25 cellular contexts compared by ENCODE assay signal in genomic region chr13:19955873-19956559, GRCh38. TPM values are rescaled to one million over a fixed set of nuclear protein-coding genes. Genes with fewer than 3 reads are reported as not detected.
DNase-seq lines count a peak whose midpoint lies in the region; ATAC-seq, FAIRE-seq and TF ChIP-seq lines count a peak whose summit lies in the region.
"Had no signal": no experiment of that assay in that cellular context is flagged by ENCODE, and none has a peak within 500 bp of the region (broad histone marks: within the 10 kb centered on the region; RNA-seq: fewer than 3 reads in every experiment).

No MANE protein-coding gene starts in this region.

- no peaks in the 10 kb centered on the region for H3K27me3 ChIP-seq in CD4-positive, alpha-beta T cell (ENCODE audit: control insufficient read depth, insufficient read depth, low read length)
- H3K27me3 ChIP-seq: BLaER1 treated with 17β-estradiol and CSF1 and Interleukin-3, amounts not matched to agents 10 nM and 100 nM had no signal

- TF ChIP-seq CTCF in CD4-positive, alpha-beta T cell (IDR thresholded peaks at IDR 0.05), result no peak
- TF ChIP-seq CTCF in HEK293 (tag by site-specific recombination; IDR thresholded peaks at IDR 0.05), result no peak
- no peak for TF ChIP-seq CTCF in kidney (IDR thresholded peaks at IDR 0.05; ENCODE audit: borderline replicate concordance, extremely low read depth, insufficient read depth)

- DNase-seq in CD4-positive, alpha-beta T cell, result no peak
- DNase-seq in NOMO-1 treated with dmso at 0.1 percent for 144 hours (lab: John Stamatoyannopoulos, UW; ENCODE audit: unreplicated experiment), result peak; percentile 16
- DNase-seq in kidney, result no peak
- no peak for DNase-seq in activated CD4-positive, CD25-positive, alpha-beta regulatory T cell treated with anti-CD3 and anti-CD28 coated beads, Interleukin-2, amount 50 U/mL, for 72 hours
- DNase-seq in DMS114 treated with DMSO at 0.1 percent for 48 hours (lab: John Stamatoyannopoulos, UW; ENCODE audit: unreplicated experiment), result no peak
- DNase-seq: AML-193; CD8-positive, alpha-beta T cell; DMS 273 treated with DMSO at 0.1 percent for 48 hours; DMS79 treated with DMSO at 0.1 percent for 48 hours; GM23248; H7; KBM-7; NCI-H1092; NCI-H1417 treated with DMSO at 0.1 percent for 48 hours; NCI-H1694 treated with DMSO at 0.1 percent for 48 hours; NCI-H2081; NCI-H2227 treated with DMSO at 0.1 percent for 48 hours; NCI-H526 treated with DMSO at 0.1 percent for 48 hours had no signal

- peak; percentile 21 for FAIRE-seq in islet of Langerhans (lab: Jason Lieb, UNC)
- FAIRE-seq in kidney (lab: Jason Lieb, UNC), result no peak
- FAIRE-seq: A549, GM12892, RCC 7860 had no signal

- no peak for ATAC-seq in CD4-positive, alpha-beta T cell (ENCODE audit: poor library complexity)
- ATAC-seq: A549; CD8-positive, alpha-beta T cell had no signal

- peaks cover 13% of the 10 kb centered on the region for H3K4me1 Mint-ChIP-seq in CD4-positive, alpha-beta T cell (ENCODE audit: low read depth)

- H3K9ac ChIP-seq in kidney (ENCODE audit: low read length in 2 of 2), result no peak overlapping the region
- H3K9ac ChIP-seq: BLaER1 treated with 17β-estradiol and CSF1 and Interleukin-3, amounts not matched to agents 10 nM and 100 nM; GM23248 had no signal

- H3K4me3 ChIP-seq in HEK293 (ENCODE audit: low read depth, low read length), result no peak overlapping the region
- no peak overlapping the region for H3K4me3 ChIP-seq in kidney (ENCODE audit: low read length in 2 of 2)
- H3K4me3 ChIP-seq: BLaER1 treated with 17β-estradiol and CSF1 and Interleukin-3, amounts not matched to agents 10 nM and 100 nM; GM23248 had no signal

- H3K9me3 Mint-ChIP-seq in CD4-positive, alpha-beta T cell, result no peaks in the 10 kb centered on the region
- H3K9me3 Mint-ChIP-seq: CD8-positive, alpha-beta T cell; T-helper 1 cell treated with Interleukin-12 subunit alpha and Interleukin-12 subunit beta and Interleukin-4 antibody, amounts not matched to agents 30 μg/mL and 1 μg/mL, for 36 hours had no signal

- H3K36me3 Mint-ChIP-seq in CD4-positive, alpha-beta T cell (ENCODE audit: low read depth), result peaks cover 23% of the 10 kb centered on the region

- no peak overlapping the region for H3K4me3 Mint-ChIP-seq in CD4-positive, alpha-beta T cell
- H3K4me3 Mint-ChIP-seq: CD8-positive, alpha-beta T cell had no signal

- no peak overlapping the region for H3K27ac ChIP-seq in CD4-positive, alpha-beta T cell (ENCODE audit: low read depth, low read length)
- no peak overlapping the region for H3K27ac ChIP-seq in HEK293 (ENCODE audit: extremely low read depth, low read depth, low read length)
- no peak overlapping the region for H3K27ac ChIP-seq in kidney (ENCODE audit: low read depth in 2 of 2, low read length in 2 of 2)
- H3K27ac ChIP-seq: A549; BLaER1 treated with 17β-estradiol and CSF1 and Interleukin-3, amounts not matched to agents 10 nM and 100 nM; GM23248 had no signal

- POLR2A ChIA-PET in CD4-positive, alpha-beta T cell (lab: Charles Lee), result interaction anchor here (0.9 to 2.7 kb wide), 3 partner anchors 93 to 174 kb away, joined by 3 to 45 read pairs (median 15); partner anchors contain the start of genes PSPC1 and ZMYM5
- POLR2A ChIA-PET in HEK293 (lab: Yijun Ruan, JAX), result no interaction called here

- intact Hi-C loops in CD4-positive, alpha-beta T cell (cut with DNase I, micrococcal nuclease), result loop anchor here in 1 of 2 experiments (5.0 to 10.0 kb wide), 3 partner anchors 324 to 1649 kb away; partner anchors contain the start of genes EEF1AKMT1, MICU2 and MPHOSPH8
- intact Hi-C loops in kidney (cut with DNase I), result no loop called here

- CTCF ChIA-PET in CD4-positive, alpha-beta T cell (lab: Charles Lee), result interaction anchor here (0.9 kb wide), 1 partner anchor 241 kb away, joined by 5 read pairs; no protein-coding TSS in a partner anchor
- CTCF ChIA-PET in HEK293 (lab: Yijun Ruan, JAX), result interaction anchor here (0.5 to 1.5 kb wide), 2 partner anchors 29 to 206 kb away, joined by 4 to 6 read pairs; no protein-coding TSS in a partner anchor

- H3K9me3 ChIP-seq in CD4-positive, alpha-beta T cell (ENCODE audit: control insufficient read depth, low read length), result no peaks in the 10 kb centered on the region
- H3K9me3 ChIP-seq in HEK293 (ENCODE audit: control insufficient read depth, insufficient read depth, low read depth, low read length), result no peaks in the 10 kb centered on the region
- no peaks in the 10 kb centered on the region for H3K9me3 ChIP-seq in kidney (ENCODE audit: control insufficient read depth in 1 of 2, low read length in 2 of 2)
- H3K9me3 ChIP-seq: A549 had no signal

- H3K4me1 ChIP-seq in HEK293 (ENCODE audit: control insufficient read depth, insufficient read depth, low read length), result no peaks in the 10 kb centered on the region
- peaks cover 7 to 11% of the 10 kb centered on the region in 2 donors for H3K4me1 ChIP-seq in kidney (ENCODE audit: control insufficient read depth in 1 of 2, insufficient read depth in 1 of 2, low read depth in 1 of 2, low read length in 2 of 2)

- H3K27ac Mint-ChIP-seq in CD4-positive, alpha-beta T cell, result peak overlapping the region; percentile 98
- H3K27ac Mint-ChIP-seq: CD8-positive, alpha-beta T cell; T-helper 1 cell treated with Interleukin-12 subunit alpha and Interleukin-12 subunit beta and Interleukin-4 antibody, amounts not matched to agents 30 μg/mL and 1 μg/mL, for 36 hours had no signal

- H3K27me3 Mint-ChIP-seq in CD4-positive, alpha-beta T cell, result no peaks in the 10 kb centered on the region

- H3K36me3 ChIP-seq in HEK293 (ENCODE audit: control insufficient read depth in 2 of 2, insufficient read depth in 1 of 2, low read length in 2 of 2) (peaks cover 0 to 8% of the 10 kb centered on the region in 2 experiments; a peak in 1 of 3 replicates), kidney (ENCODE audit: control insufficient read depth in 1 of 2, insufficient read depth in 2 of 2, low read length in 2 of 2) (peaks cover 0 to 3% of the 10 kb centered on the region in 2 donors)

TF ChIP-seq in HEK293, 187 proteins besides CTCF, POLR2A, EP300 and RAD21 (continues in another document):
- TF ChIP-seq, protein P1, sequence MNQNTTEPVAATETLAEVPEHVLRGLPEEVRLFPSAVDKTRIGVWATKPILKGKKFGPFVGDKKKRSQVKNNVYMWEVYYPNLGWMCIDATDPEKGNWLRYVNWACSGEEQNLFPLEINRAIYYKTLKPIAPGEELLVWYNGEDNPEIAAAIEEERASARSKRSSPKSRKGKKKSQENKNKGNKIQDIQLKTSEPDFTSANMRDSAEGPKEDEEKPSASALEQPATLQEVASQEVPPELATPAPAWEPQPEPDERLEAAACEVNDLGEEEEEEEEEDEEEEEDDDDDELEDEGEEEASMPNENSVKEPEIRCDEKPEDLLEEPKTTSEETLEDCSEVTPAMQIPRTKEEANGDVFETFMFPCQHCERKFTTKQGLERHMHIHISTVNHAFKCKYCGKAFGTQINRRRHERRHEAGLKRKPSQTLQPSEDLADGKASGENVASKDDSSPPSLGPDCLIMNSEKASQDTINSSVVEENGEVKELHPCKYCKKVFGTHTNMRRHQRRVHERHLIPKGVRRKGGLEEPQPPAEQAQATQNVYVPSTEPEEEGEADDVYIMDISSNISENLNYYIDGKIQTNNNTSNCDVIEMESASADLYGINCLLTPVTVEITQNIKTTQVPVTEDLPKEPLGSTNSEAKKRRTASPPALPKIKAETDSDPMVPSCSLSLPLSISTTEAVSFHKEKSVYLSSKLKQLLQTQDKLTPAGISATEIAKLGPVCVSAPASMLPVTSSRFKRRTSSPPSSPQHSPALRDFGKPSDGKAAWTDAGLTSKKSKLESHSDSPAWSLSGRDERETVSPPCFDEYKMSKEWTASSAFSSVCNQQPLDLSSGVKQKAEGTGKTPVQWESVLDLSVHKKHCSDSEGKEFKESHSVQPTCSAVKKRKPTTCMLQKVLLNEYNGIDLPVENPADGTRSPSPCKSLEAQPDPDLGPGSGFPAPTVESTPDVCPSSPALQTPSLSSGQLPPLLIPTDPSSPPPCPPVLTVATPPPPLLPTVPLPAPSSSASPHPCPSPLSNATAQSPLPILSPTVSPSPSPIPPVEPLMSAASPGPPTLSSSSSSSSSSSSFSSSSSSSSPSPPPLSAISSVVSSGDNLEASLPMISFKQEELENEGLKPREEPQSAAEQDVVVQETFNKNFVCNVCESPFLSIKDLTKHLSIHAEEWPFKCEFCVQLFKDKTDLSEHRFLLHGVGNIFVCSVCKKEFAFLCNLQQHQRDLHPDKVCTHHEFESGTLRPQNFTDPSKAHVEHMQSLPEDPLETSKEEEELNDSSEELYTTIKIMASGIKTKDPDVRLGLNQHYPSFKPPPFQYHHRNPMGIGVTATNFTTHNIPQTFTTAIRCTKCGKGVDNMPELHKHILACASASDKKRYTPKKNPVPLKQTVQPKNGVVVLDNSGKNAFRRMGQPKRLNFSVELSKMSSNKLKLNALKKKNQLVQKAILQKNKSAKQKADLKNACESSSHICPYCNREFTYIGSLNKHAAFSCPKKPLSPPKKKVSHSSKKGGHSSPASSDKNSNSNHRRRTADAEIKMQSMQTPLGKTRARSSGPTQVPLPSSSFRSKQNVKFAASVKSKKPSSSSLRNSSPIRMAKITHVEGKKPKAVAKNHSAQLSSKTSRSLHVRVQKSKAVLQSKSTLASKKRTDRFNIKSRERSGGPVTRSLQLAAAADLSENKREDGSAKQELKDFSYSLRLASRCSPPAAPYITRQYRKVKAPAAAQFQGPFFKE (tag by site-specific recombination; IDR thresholded peaks at IDR 0.05; ENCODE audit: borderline replicate concordance), result no peak
- TF ChIP-seq ZNF10 (tag by site-specific recombination; IDR thresholded peaks at IDR 0.05) (peak; percentile 75), MZF1 (tag by site-specific recombination; IDR thresholded peaks at IDR 0.05; ENCODE audit: borderline replicate concordance) (no peak), ZNF132 (tag by site-specific recombination; IDR thresholded peaks at IDR 0.05; ENCODE audit: borderline replicate concordance) (no peak), ZNF530 (tag by site-specific recombination; IDR thresholded peaks at IDR 0.05; ENCODE audit: low read depth) (no peak)

RNA-seq across cellular contexts. Expression of gene ZMYM2, which starts 2.5 kb away (rescaled TPM):
- total RNA-seq in CD4-positive, alpha-beta T cell, result 100 to 1,000 TPM; 106 to 110 TPM
- 81.3 TPM for total RNA-seq in kidney
- 22.7 TPM for polyA plus RNA-seq in kidney (ENCODE audit: insufficient read depth, low read depth, low replicate concordance)
